ENCODE assay signal across 18 cellular contexts in the genomic region with DNA sequence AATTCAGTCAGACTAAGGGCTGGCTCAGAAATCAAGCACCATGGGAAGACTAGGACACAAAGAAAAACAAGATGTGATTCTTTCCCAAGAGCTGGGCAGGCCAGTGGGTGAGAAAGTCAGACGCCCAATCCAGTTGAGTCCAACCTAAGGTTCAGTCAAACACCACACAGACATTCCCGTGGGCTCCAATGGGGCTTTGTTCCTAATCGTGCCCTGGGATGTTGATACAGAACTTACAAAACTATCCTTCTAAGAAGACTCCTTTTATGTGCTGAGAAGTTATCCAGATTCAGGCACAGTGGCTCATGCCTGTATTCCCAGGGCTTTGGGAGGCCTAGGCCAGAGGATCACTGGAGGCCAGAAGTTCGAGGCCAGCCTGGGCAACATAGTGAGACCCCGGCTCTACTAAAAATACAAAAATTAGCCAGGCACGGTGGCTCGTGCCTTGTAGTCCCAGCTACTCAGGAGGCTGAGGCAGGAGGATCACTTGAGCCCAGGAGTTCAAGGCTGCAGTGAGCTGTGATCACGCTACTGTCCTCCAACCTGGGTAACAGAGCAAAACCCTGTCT. TPM values are rescaled to one million over a fixed set of nuclear protein-coding genes. Genes with fewer than 3 reads are reported as not detected.
DNase-seq lines count a peak whose midpoint lies in the region; ATAC-seq and TF ChIP-seq lines count a peak whose summit lies in the region.
"Had no signal": no experiment of that assay in that cellular context is flagged by ENCODE, and none has a peak within 500 bp of the region (broad histone marks: within the 10 kb centered on the region; RNA-seq: fewer than 3 reads in every experiment).

No MANE protein-coding gene starts in this region.

- no peak overlapping the region for H3K4me3 ChIP-seq in Panc1 (ENCODE audit: low read depth in 2 of 2, low read length in 2 of 2)
- H3K4me3 ChIP-seq in vagina, result no peak overlapping the region
- H3K4me3 ChIP-seq: coronary artery, esophagus squamous epithelium, lung had no signal

- in situ Hi-C loops in Panc1 (cut with HindIII; ENCODE audit: low pct_unique_long_range_greater_than_20kb, low sequenced_read_pairs), result no loop called here

- no peaks in the 10 kb centered on the region for H3K9me3 Mint-ChIP-seq in activated naive CD8-positive, alpha-beta T cell (ENCODE audit: low read depth)
- no peaks in the 10 kb centered on the region for H3K9me3 Mint-ChIP-seq in activated naive CD8-positive, alpha-beta T cell treated with anti-CD3 and anti-CD28 coated beads, Interleukin-2, amount 50 U/mL, for 24 hours
- H3K9me3 Mint-ChIP-seq in effector memory CD8-positive, alpha-beta T cell, result no peaks in the 10 kb centered on the region
- H3K9me3 Mint-ChIP-seq: activated T-cell treated with anti-CD3 and anti-CD28 coated beads, Interleukin-2, amount 50 U/mL, for 72 hours; stimulated activated naive CD8-positive, alpha-beta T cell treated with anti-CD3 and anti-CD28 coated beads, Interleukin-15, Interleukin-2, amounts not matched to agents 100 ng/mL and 50 ng/mL, for 24 hours; T-helper 2 cell treated with Interferon-gamma antibody and Interleukin-4, amounts not matched to agents 5 μg/mL and 100 μg/mL, for 36 hours had no signal

- intact Hi-C loops in Panc1 (cut with micrococcal nuclease; ENCODE audit: unreplicated experiment) (loop anchor here (2.0 to 10.0 kb wide), 2 partner anchors 65 to 155 kb away; partner anchors contain the start of gene KIAA0232), vagina (cut with DNase I) (loop anchor here (10.0 kb wide), 1 partner anchor 355 kb away; no protein-coding TSS in a partner anchor)

- no peaks in the 10 kb centered on the region for H3K27me3 Mint-ChIP-seq in activated naive CD8-positive, alpha-beta T cell
- peaks cover 3% of the 10 kb centered on the region for H3K27me3 Mint-ChIP-seq in activated naive CD8-positive, alpha-beta T cell treated with anti-CD3 and anti-CD28 coated beads, Interleukin-2, amount 50 U/mL, for 24 hours
- no peaks in the 10 kb centered on the region for H3K27me3 Mint-ChIP-seq in effector memory CD8-positive, alpha-beta T cell
- H3K27me3 Mint-ChIP-seq: activated CD8-positive, alpha-beta memory T cell treated with anti-CD3 and anti-CD28 coated beads, Interleukin-2, amount 10 ng/mL, durations not matched to agents 7 days and 5 days; stimulated activated naive CD8-positive, alpha-beta T cell treated with anti-CD3 and anti-CD28 coated beads, Interleukin-15, Interleukin-2, amounts not matched to agents 100 ng/mL and 50 ng/mL, for 24 hours had no signal

- H3K27me3 ChIP-seq in Panc1 (ENCODE audit: control insufficient read depth, insufficient read depth, low read length) (no peaks in the 10 kb centered on the region), vagina (no peaks in the 10 kb centered on the region)
- H3K27me3 ChIP-seq: esophagus squamous epithelium had no signal

- ATAC-seq in activated naive CD8-positive, alpha-beta T cell treated with anti-CD3 and anti-CD28 coated beads, Interleukin-2, amount 50 U/mL, for 24 hours, result no peak
- ATAC-seq in Panc1, result no peak
- no peak for ATAC-seq in effector memory CD8-positive, alpha-beta T cell (replicated peaks)
- ATAC-seq in GM21529 (IDR thresholded peaks at IDR 0.05; ENCODE audit: unreplicated experiment), result no peak

- no peak for DNase-seq in activated naive CD8-positive, alpha-beta T cell treated with anti-CD3 and anti-CD28 coated beads, Interleukin-2, amount 50 U/mL, for 24 hours
- no peak for DNase-seq in Panc1 (ENCODE audit: low read depth, low spot score)
- no peak for DNase-seq in effector memory CD8-positive, alpha-beta T cell
- DNase-seq in vagina (ENCODE audit: extremely low spot score in 2 of 2), result no peak
- no peak for DNase-seq in RPMI8226
- DNase-seq in T-helper 9 cell, result no peak
- DNase-seq: esophagus squamous epithelium, NCI-H1436 treated with DMSO at 0.1 percent for 48 hours had no signal

- POLR2A ChIA-PET in Panc1 (lab: Charles Lee), result no interaction called here

- H3K36me3 ChIP-seq in Panc1 (ENCODE audit: control insufficient read depth, insufficient read depth, low read length), result no peaks in the 10 kb centered on the region
- no peaks in the 10 kb centered on the region for H3K36me3 ChIP-seq in vagina
- H3K36me3 ChIP-seq: WERI-Rb-1 had no signal

- 0 out of 2 replicates have a peak overlapping the region, but pooled peaks have one; percentile 23 for H3K27ac ChIP-seq in Panc1 (ENCODE audit: low read length)
- peak overlapping the region; percentile 12 for H3K27ac ChIP-seq in vagina
- H3K27ac ChIP-seq: coronary artery, esophagus squamous epithelium, WERI-Rb-1 had no signal

- H3K4me1 ChIP-seq in Panc1 (ENCODE audit: control insufficient read depth, insufficient read depth, low read length), result peaks cover 14% of the 10 kb centered on the region
- peaks cover 33% of the 10 kb centered on the region for H3K4me1 ChIP-seq in vagina

- no TSS peak for BruUV-seq in Panc1 (replicated peaks; lab: Mats Ljungman, UMichigan)

- H3K9me3 ChIP-seq in Panc1 (ENCODE audit: control insufficient read depth, insufficient read depth, low read depth, low read length) (no peaks in the 10 kb centered on the region), vagina (no peaks in the 10 kb centered on the region)
- H3K9me3 ChIP-seq: esophagus squamous epithelium had no signal

- H3K27ac Mint-ChIP-seq in activated naive CD8-positive, alpha-beta T cell, result peak overlapping the region; percentile 42
- no peak overlapping the region for H3K27ac Mint-ChIP-seq in activated naive CD8-positive, alpha-beta T cell treated with anti-CD3 and anti-CD28 coated beads, Interleukin-2, amount 50 U/mL, for 24 hours
- no peak overlapping the region for H3K27ac Mint-ChIP-seq in effector memory CD8-positive, alpha-beta T cell
- H3K27ac Mint-ChIP-seq: activated CD8-positive, alpha-beta memory T cell treated with anti-CD3 and anti-CD28 coated beads, Interleukin-2, amount 10 ng/mL, durations not matched to agents 7 days and 5 days; activated T-cell treated with anti-CD3 and anti-CD28 coated beads, Interleukin-2, amount 50 U/mL, for 72 hours; stimulated activated naive CD8-positive, alpha-beta T cell treated with anti-CD3 and anti-CD28 coated beads, Interleukin-15, Interleukin-2, amounts not matched to agents 100 ng/mL and 50 ng/mL, for 24 hours; T-helper 2 cell treated with Interferon-gamma antibody and Interleukin-4, amounts not matched to agents 5 μg/mL and 100 μg/mL, for 36 hours had no signal

- TF ChIP-seq CTCF in Panc1 (IDR thresholded peaks at IDR 0.05), result no peak
- no peak for TF ChIP-seq CTCF in vagina (IDR thresholded peaks at IDR 0.05)

- peaks cover 4% of the 10 kb centered on the region for H3K36me3 Mint-ChIP-seq in activated naive CD8-positive, alpha-beta T cell
- peaks cover 6% of the 10 kb centered on the region for H3K36me3 Mint-ChIP-seq in activated naive CD8-positive, alpha-beta T cell treated with anti-CD3 and anti-CD28 coated beads, Interleukin-2, amount 50 U/mL, for 24 hours (ENCODE audit: low read depth)
- peaks cover 41% of the 10 kb centered on the region for H3K36me3 Mint-ChIP-seq in effector memory CD8-positive, alpha-beta T cell (ENCODE audit: insufficient read depth)

- no peak overlapping the region for H3K4me3 Mint-ChIP-seq in activated naive CD8-positive, alpha-beta T cell
- H3K4me3 Mint-ChIP-seq in activated naive CD8-positive, alpha-beta T cell treated with anti-CD3 and anti-CD28 coated beads, Interleukin-2, amount 50 U/mL, for 24 hours, result no peak overlapping the region
- peak overlapping the region; percentile 65 to 70 for H3K4me3 Mint-ChIP-seq in effector memory CD8-positive, alpha-beta T cell

- peaks cover 30% of the 10 kb centered on the region for H3K4me1 Mint-ChIP-seq in activated naive CD8-positive, alpha-beta T cell (ENCODE audit: low read depth)
- H3K4me1 Mint-ChIP-seq in activated naive CD8-positive, alpha-beta T cell treated with anti-CD3 and anti-CD28 coated beads, Interleukin-2, amount 50 U/mL, for 24 hours, result peaks cover 31% of the 10 kb centered on the region
- H3K4me1 Mint-ChIP-seq in effector memory CD8-positive, alpha-beta T cell (ENCODE audit: low read depth in 2 of 2), result peaks cover 17 to 24% of the 10 kb centered on the region in 2 donors

- CTCF ChIA-PET in Panc1 (lab: Charles Lee), result interaction anchor here (0.6 to 1.9 kb wide), 6 partner anchors 9 to 319 kb away, joined by 3 to 8 read pairs (median 3); no protein-coding TSS in a partner anchor

- TF ChIP-seq POLR2A in vagina (IDR thresholded peaks at IDR 0.05), result no peak

RNA-seq across cellular contexts. Expression of gene BLOC1S4, which starts 3.7 kb away (rescaled TPM):
- total RNA-seq in Panc1 (2021; ENCODE audit: unreplicated experiment) (10.7 TPM), vagina (34.9 TPM)
- 15.2 TPM for polyA plus RNA-seq in Panc1 (2012; ENCODE audit: insufficient read length)

RNA-seq across cellular contexts. Expression of gene MRFAP1L1, which starts 10.0 kb away (rescaled TPM):
- total RNA-seq in Panc1 (2021; ENCODE audit: unreplicated experiment) (29.5 TPM), vagina (73.9 TPM)
- 25.8 TPM for polyA plus RNA-seq in Panc1 (2012; ENCODE audit: insufficient read length)

RNA-seq across cellular contexts. Expression of gene S100P, which starts 26.0 kb away (rescaled TPM):
- total RNA-seq in Panc1 (2021; ENCODE audit: unreplicated experiment), result 2.3 TPM
- polyA plus RNA-seq in Panc1 (2012; ENCODE audit: insufficient read length), result 0.88 TPM
- total RNA-seq in vagina, result 18.2 TPM
- total RNA-seq: Right ventricle myocardium inferior had no signal

Comparison
In these comparisons a context has a peak if more than half of its experiments do, and no peak if none do; other contexts are left out.
1. H3K4me3 Mint-ChIP-seq: peak in effector memory CD8-positive, alpha-beta T cell (2 of 2); none in activated naive CD8-positive, alpha-beta T cell (single experiment) and activated naive CD8-positive, alpha-beta T cell treated with anti-CD3 and anti-CD28 coated beads, Interleukin-2, amount 50 U/mL, for 24 hours (single experiment).